In genomic region chr19:42200116-42200740, GRCh38 we compare ENCODE assay signal across 11 cellular contexts. TPM values are rescaled to one million over a fixed set of nuclear protein-coding genes. Genes with fewer than 3 reads are reported as not detected.
DNase-seq lines count a peak whose midpoint lies in the region; ATAC-seq and TF ChIP-seq lines count a peak whose summit lies in the region.
"Had no signal": no experiment of that assay in that cellular context is flagged by ENCODE, and none has a peak within 500 bp of the region (broad histone marks: within the 10 kb centered on the region; RNA-seq: fewer than 3 reads in every experiment).

No MANE protein-coding gene starts in this region.

- no peak for DNase-seq in activated naive CD4-positive, alpha-beta T cell treated with anti-CD3 and anti-CD28 coated beads for 36 hours
- no peak for DNase-seq in activated naive CD4-positive, alpha-beta T cell treated with Interleukin-2 at 50 U/mL for 16 hours
- DNase-seq in WTC11 (ENCODE audit: low spot score) (no peak), immature natural killer cell (peak; percentile 36 to 49 (median 45)), upper lobe of right lung (no peak), NOMO-1 treated with DMSO at 0.1 percent for 48 hours (lab: John Stamatoyannopoulos, UW; ENCODE audit: unreplicated experiment) (no peak), mucosa of descending colon (no peak)
- DNase-seq: foreskin fibroblast, NCI-H1092, NCI-H524 treated with DMSO at 0.1 percent for 48 hours had no signal

- no peaks in the 10 kb centered on the region for H3K9me3 Mint-ChIP-seq in activated naive CD4-positive, alpha-beta T cell treated with anti-CD3 and anti-CD28 coated beads for 36 hours
- H3K9me3 Mint-ChIP-seq in WTC11 (no peaks in the 10 kb centered on the region), immature natural killer cell (no peaks in the 10 kb centered on the region)

- H3K4me1 Mint-ChIP-seq in activated naive CD4-positive, alpha-beta T cell treated with anti-CD3 and anti-CD28 coated beads for 36 hours (ENCODE audit: low read depth), result peaks cover 86% of the 10 kb centered on the region
- H3K4me1 Mint-ChIP-seq in WTC11, result peaks cover 37% of the 10 kb centered on the region
- peaks cover 91 to 95% of the 10 kb centered on the region in 2 donors for H3K4me1 Mint-ChIP-seq in immature natural killer cell

- CTCF ChIA-PET in activated naive CD4-positive, alpha-beta T cell treated with anti-CD3 and anti-CD28 coated beads for 36 hours (lab: Charles Lee), result interaction anchor here (1.0 kb wide), 1 partner anchor 15 kb away, joined by 5 read pairs; no protein-coding TSS in a partner anchor
- CTCF ChIA-PET in WTC11 (lab: Charles Lee), result interaction anchor here (1.1 to 1.5 kb wide), 3 partner anchors 43 to 92 kb away, joined by 4 to 6 read pairs (median 4); no protein-coding TSS in a partner anchor

- TF ChIP-seq CTCF in WTC11 (IDR thresholded peaks at IDR 0.05) (no peak), upper lobe of right lung (IDR thresholded peaks at IDR 0.05) (no peak), mucosa of descending colon (IDR thresholded peaks at IDR 0.05) (no peak)

- POLR2A ChIA-PET in WTC11 (lab: Charles Lee), result no interaction called here

- no peaks in the 10 kb centered on the region for H3K27me3 Mint-ChIP-seq in activated naive CD4-positive, alpha-beta T cell treated with anti-CD3 and anti-CD28 coated beads for 36 hours (ENCODE audit: low read depth)
- H3K27me3 Mint-ChIP-seq in WTC11 (ENCODE audit: low read depth), result peaks cover 6% of the 10 kb centered on the region; the same call in 1 of the 2 replicates
- peaks cover 6 to 16% (median 13%) of the 10 kb centered on the region in 3 donors for H3K27me3 Mint-ChIP-seq in immature natural killer cell (ENCODE audit: low read depth in 3 of 3)

- H3K4me3 ChIP-seq in upper lobe of right lung, result no peak overlapping the region
- no peak overlapping the region for H3K4me3 ChIP-seq in mucosa of descending colon

- H3K27ac ChIP-seq in upper lobe of right lung, result peak overlapping the region; percentile 71

- H3K27me3 ChIP-seq in upper lobe of right lung, result no peaks in the 10 kb centered on the region

- peak overlapping the region; percentile 96 for H3K27ac Mint-ChIP-seq in activated naive CD4-positive, alpha-beta T cell treated with anti-CD3 and anti-CD28 coated beads for 36 hours
- H3K27ac Mint-ChIP-seq in WTC11, result peak overlapping the region; percentile 9
- H3K27ac Mint-ChIP-seq in immature natural killer cell, result peak overlapping the region; percentile 93 to 98 (median 96)

- intact Hi-C loops in activated naive CD4-positive, alpha-beta T cell treated with anti-CD3 and anti-CD28 coated beads for 36 hours (cut with micrococcal nuclease), result loop anchor here (2.0 kb wide), 1 partner anchor 83 kb away; no protein-coding TSS in a partner anchor
- intact Hi-C loops in upper lobe of right lung (cut with DNase I) (no loop called here), mucosa of descending colon (cut with DNase I, micrococcal nuclease) (no loop called here)

- H3K36me3 Mint-ChIP-seq in activated naive CD4-positive, alpha-beta T cell treated with anti-CD3 and anti-CD28 coated beads for 36 hours (ENCODE audit: low read depth), result peaks cover 43% of the 10 kb centered on the region
- H3K36me3 Mint-ChIP-seq in WTC11 (peaks cover 76% of the 10 kb centered on the region), immature natural killer cell (peaks cover 4 to 23% (median 4%) of the 10 kb centered on the region in 3 donors)

- ATAC-seq in WTC11 (no peak), upper lobe of right lung (no peak), HG02759 (IDR thresholded peaks at IDR 0.05; ENCODE audit: unreplicated experiment) (no peak), mucosa of descending colon (no peak)

- peaks cover 19% of the 10 kb centered on the region for H3K4me1 ChIP-seq in upper lobe of right lung
- peaks cover 22% of the 10 kb centered on the region for H3K4me1 ChIP-seq in mucosa of descending colon (ENCODE audit: low read depth)

- peaks cover 47% of the 10 kb centered on the region for H3K36me3 ChIP-seq in upper lobe of right lung
- peaks cover 9% of the 10 kb centered on the region for H3K36me3 ChIP-seq in mucosa of descending colon (ENCODE audit: low read depth)

- H3K4me3 Mint-ChIP-seq in activated naive CD4-positive, alpha-beta T cell treated with anti-CD3 and anti-CD28 coated beads for 36 hours, result peak overlapping the region; percentile 58
- no peak overlapping the region for H3K4me3 Mint-ChIP-seq in WTC11
- peak overlapping the region; percentile 76 to 89 (median 85) for H3K4me3 Mint-ChIP-seq in immature natural killer cell

- no peaks in the 10 kb centered on the region for H3K9me3 ChIP-seq in upper lobe of right lung
- H3K9me3 ChIP-seq in mucosa of descending colon, result no peaks in the 10 kb centered on the region

TF ChIP-seq in WTC11, 78 proteins besides CTCF, POLR2A, EP300 and RAD21:
- TF ChIP-seq ARID4B (CRISPR knock-in tag; IDR thresholded peaks at IDR 0.05; ENCODE audit: borderline replicate concordance), result no peak
- no peak for TF ChIP-seq SMAD3 (CRISPR knock-in tag; IDR thresholded peaks at IDR 0.05; ENCODE audit: borderline replicate concordance)
TF ChIP-seq in WTC11: peak in this region for 0.

RNA-seq across cellular contexts. Expression of gene DEDD2, which starts 17.2 kb away (rescaled TPM):
- total RNA-seq in activated naive CD4-positive, alpha-beta T cell treated with anti-CD3 and anti-CD28 coated beads for 36 hours, result 10 to 100 TPM; 24.8 to 26.0 TPM
- total RNA-seq in WTC11 (2021), result 37.7 to 42.0 TPM (median 39.2 TPM) in 3 replicates
- polyA plus RNA-seq in immature natural killer cell, result 100 to 1,000 TPM; 154 to 261 (median 173) TPM
- total RNA-seq in upper lobe of right lung, result 25.1 TPM
- 10 to 100 TPM; 28.0 to 40.1 (median 35.7) TPM for total RNA-seq in mucosa of descending colon

RNA-seq across cellular contexts. Expression of gene ZNF526, which starts 19.9 kb away (rescaled TPM):
- total RNA-seq in activated naive CD4-positive, alpha-beta T cell treated with anti-CD3 and anti-CD28 coated beads for 36 hours, result 10 to 100 TPM; 11.5 to 11.6 TPM
- total RNA-seq in WTC11 (2021), result 16.1 to 18.3 TPM (median 16.4 TPM) in 3 replicates
- polyA plus RNA-seq in immature natural killer cell, result 1 to 10 TPM; 2.9 to 9.1 (median 5.2) TPM
- total RNA-seq in upper lobe of right lung, result 9.6 TPM
- total RNA-seq in mucosa of descending colon, result 10 to 100 TPM in 2 of 3 donors, 1 to 10 TPM in 1; 9.9 to 13.4 (median 10.4) TPM

RNA-seq across cellular contexts. Expression of gene GSK3A, which starts 42.2 kb away (rescaled TPM):
- total RNA-seq in activated naive CD4-positive, alpha-beta T cell treated with anti-CD3 and anti-CD28 coated beads for 36 hours, result 10 to 100 TPM; 31.1 to 33.8 TPM
- total RNA-seq in WTC11 (2021), result 49.8 to 50.8 TPM (median 49.9 TPM) in 3 replicates
- 10 to 100 TPM; 14.2 to 28.3 (median 22.3) TPM for polyA plus RNA-seq in immature natural killer cell
- 38.7 TPM for total RNA-seq in upper lobe of right lung
- total RNA-seq in mucosa of descending colon, result 10 to 100 TPM; 41.8 to 52.0 (median 46.9) TPM

RNA-seq across cellular contexts. Expression of gene ERF, which starts 54.7 kb away (rescaled TPM):
- 10 to 100 TPM; 52.4 to 55.6 TPM for total RNA-seq in activated naive CD4-positive, alpha-beta T cell treated with anti-CD3 and anti-CD28 coated beads for 36 hours
- total RNA-seq in WTC11 (2021), result 65.4 to 67.6 TPM (median 65.9 TPM) in 3 replicates
- polyA plus RNA-seq in immature natural killer cell, result 1 to 10 TPM in 2 of 3 donors, under 1 TPM in 1; 0.24 to 3.4 (median 2.3) TPM
- total RNA-seq in upper lobe of right lung, result 53.9 TPM
- total RNA-seq in mucosa of descending colon, result 10 to 100 TPM; 35.7 to 75.2 (median 42.0) TPM

Comparison
In these comparisons a context has a peak if more than half of its experiments do, and no peak if none do; other contexts are left out.
1. DNase-seq: peak in immature natural killer cell (3 of 3); none in activated naive CD4-positive, alpha-beta T cell treated with anti-CD3 and anti-CD28 coated beads for 36 hours (single experiment), activated naive CD4-positive, alpha-beta T cell treated with Interleukin-2 at 50 U/mL for 16 hours (single experiment), WTC11 (single experiment), upper lobe of right lung (single experiment), NOMO-1 treated with DMSO at 0.1 percent for 48 hours (single experiment) and mucosa of descending colon (0 of 3).
2. H3K27ac Mint-ChIP-seq: peak in every context shown above with its lines; median percentile 96 in activated naive CD4-positive, alpha-beta T cell treated with anti-CD3 and anti-CD28 coated beads for 36 hours; 96 in immature natural killer cell; 9 in WTC11.